ENCODE assay signal across 26 cellular contexts in the genomic region with DNA sequence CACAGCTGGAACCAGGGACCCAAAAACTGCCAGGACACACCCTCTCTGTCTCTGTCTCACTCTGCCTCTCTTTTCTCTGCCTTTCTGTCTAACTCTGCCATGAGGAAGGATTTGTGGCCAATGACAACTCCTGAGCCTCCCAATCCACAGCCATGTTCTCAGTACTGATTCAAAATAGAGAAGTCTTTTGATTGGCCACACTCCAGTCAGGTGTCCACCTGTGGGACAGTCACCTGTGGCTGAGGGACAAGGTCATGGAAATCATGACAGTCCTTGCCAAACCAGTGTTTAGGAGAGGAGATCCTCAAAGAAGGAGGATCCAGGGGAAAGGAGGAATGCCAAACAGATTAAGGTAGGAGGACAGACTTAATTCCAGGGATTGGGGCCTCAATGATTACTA. TPM values are rescaled to one million over a fixed set of nuclear protein-coding genes. Genes with fewer than 3 reads are reported as not detected.
DNase-seq lines count a peak whose midpoint lies in the region; TF ChIP-seq lines count a peak whose summit lies in the region.
"Had no signal": no experiment of that assay in that cellular context is flagged by ENCODE, and none has a peak within 500 bp of the region (broad histone marks: within the 10 kb centered on the region; RNA-seq: fewer than 3 reads in every experiment).

No MANE protein-coding gene starts in this region.

- peaks cover 31% of the 10 kb centered on the region for H3K36me3 Mint-ChIP-seq in Calu3 (ENCODE audit: insufficient read depth, unreplicated experiment)
- H3K36me3 Mint-ChIP-seq: activated naive CD4-positive, alpha-beta T cell treated with anti-CD3 and anti-CD28 coated beads, Interleukin-2, amount 50 U/mL, for 72 hours had no signal

- peaks cover 37% of the 10 kb centered on the region for H3K4me1 Mint-ChIP-seq in Calu3 (ENCODE audit: low read depth, unreplicated experiment)

- TF ChIP-seq POLR2A in esophagus muscularis mucosa (IDR thresholded peaks at IDR 0.05; ENCODE audit: low read depth) (no peak), sigmoid colon (IDR thresholded peaks at IDR 0.05) (no peak)

- H3K4me1 ChIP-seq in esophagus muscularis mucosa (peaks cover 31 to 44% (median 41%) of the 10 kb centered on the region in 4 donors), sigmoid colon (peaks cover 0 to 35% (median 31%) of the 10 kb centered on the region in 4 donors)

- no peak overlapping the region for H3K4me3 ChIP-seq in esophagus muscularis mucosa
- no peak overlapping the region for H3K4me3 ChIP-seq in sigmoid colon
- H3K4me3 ChIP-seq: right atrium auricular region, uterus had no signal

- no peak for TF ChIP-seq CTCF in Calu3 (IDR thresholded peaks at IDR 0.05; ENCODE audit: unreplicated experiment)
- no peak for TF ChIP-seq CTCF in RWPE1 (conservative IDR thresholded peaks at IDR 0.05; ENCODE audit: low read depth)
- no peak for TF ChIP-seq CTCF in esophagus muscularis mucosa (IDR thresholded peaks at IDR 0.05)
- TF ChIP-seq CTCF in sigmoid colon (IDR thresholded peaks at IDR 0.05) = no peak

- H3K27ac ChIP-seq in RWPE1 (peak overlapping the region; percentile 15; the same call in 1 of the 2 replicates), esophagus muscularis mucosa (replicated peaks in 1 of 4) (peak overlapping the region; percentile 74 to 93 (median 84)), sigmoid colon (peak overlapping the region; percentile 62 to 96 (median 87))

- H3K9me3 ChIP-seq in esophagus muscularis mucosa = no peaks in the 10 kb centered on the region
- no peaks in the 10 kb centered on the region for H3K9me3 ChIP-seq in sigmoid colon
- H3K9me3 ChIP-seq: right atrium auricular region, uterus had no signal

- H3K27me3 ChIP-seq in esophagus muscularis mucosa = no peaks in the 10 kb centered on the region
- H3K27me3 ChIP-seq in sigmoid colon = no peaks in the 10 kb centered on the region
- H3K27me3 ChIP-seq: right atrium auricular region, uterus had no signal

- peaks cover 0 to 7% (median 3%) of the 10 kb centered on the region in 4 donors for H3K36me3 ChIP-seq in esophagus muscularis mucosa
- H3K36me3 ChIP-seq in sigmoid colon = no peaks in the 10 kb centered on the region
- H3K36me3 ChIP-seq: uterus had no signal

- no peak overlapping the region for H3K4me3 Mint-ChIP-seq in Calu3 (ENCODE audit: low read depth, unreplicated experiment)
- H3K4me3 Mint-ChIP-seq: activated CD4-positive, alpha-beta T cell treated with anti-CD3 and anti-CD28 coated beads, Interleukin-2, amount 10 ng/mL, durations not matched to agents 24 days and 14 days; activated T-helper 1 cell treated with anti-CD3 and anti-CD28 coated beads, Interleukin-12 subunit alpha, Interleukin-12 subunit beta, Interleukin-2, Interleukin-4 antibody, amounts not matched to agents 30 ng/mL and 10 ng/mL and 1 ng/mL, durations not matched to agents 14 hours and 24 hours and 36 hours; T-helper 17 cell had no signal

- TF ChIP-seq EP300 in esophagus muscularis mucosa (IDR thresholded peaks at IDR 0.05) (no peak), sigmoid colon (IDR thresholded peaks at IDR 0.05) (no peak)

- POLR2A ChIA-PET in RWPE1 (lab: Yijun Ruan, JAX; ENCODE audit: low non-redundant PET) = no interaction called here

- no peaks in the 10 kb centered on the region for H3K27me3 Mint-ChIP-seq in Calu3 (ENCODE audit: unreplicated experiment)

- no TSS peak for BruUV-seq in Calu3 (replicated peaks; lab: Mats Ljungman, UMichigan)

- peak overlapping the region; percentile 12 for H3K27ac Mint-ChIP-seq in Calu3 (ENCODE audit: unreplicated experiment)
- H3K27ac Mint-ChIP-seq: activated CD4-positive, alpha-beta T cell treated with anti-CD3 and anti-CD28 coated beads, Interleukin-2, amount 10 ng/mL, durations not matched to agents 24 days and 14 days; activated naive CD4-positive, alpha-beta T cell treated with anti-CD3 and anti-CD28 coated beads, Interleukin-2, amount 50 U/mL, for 72 hours; activated T-helper 1 cell treated with anti-CD3 and anti-CD28 coated beads, Interleukin-12 subunit alpha, Interleukin-12 subunit beta, Interleukin-2, Interleukin-4 antibody, amounts not matched to agents 30 ng/mL and 10 ng/mL and 1 ng/mL, durations not matched to agents 14 hours and 24 hours and 36 hours; T-helper 17 cell had no signal

- CTCF ChIA-PET in Calu3 (lab: Charles Lee) = interaction anchor here (0.9 to 1.6 kb wide), 5 partner anchors 14 to 408 kb away, joined by 3 to 9 read pairs (median 5); no protein-coding TSS in a partner anchor
- CTCF ChIA-PET in RWPE1 (lab: Yijun Ruan, JAX) = interaction anchor here (0.5 to 1.8 kb wide), 3 partner anchors 19 to 28 kb away, joined by 4 to 6 read pairs (median 5); no protein-coding TSS in a partner anchor

- no peaks in the 10 kb centered on the region for H3K9me3 Mint-ChIP-seq in Calu3 (ENCODE audit: low read depth, unreplicated experiment)
- H3K9me3 Mint-ChIP-seq: activated CD4-positive, alpha-beta T cell treated with anti-CD3 and anti-CD28 coated beads, Interleukin-2, amount 10 ng/mL, durations not matched to agents 24 days and 14 days; activated naive CD4-positive, alpha-beta T cell treated with anti-CD3 and anti-CD28 coated beads, Interleukin-2, amount 50 U/mL, for 72 hours; activated T-helper 1 cell treated with anti-CD3 and anti-CD28 coated beads, Interleukin-12 subunit alpha, Interleukin-12 subunit beta, Interleukin-2, Interleukin-4 antibody, amounts not matched to agents 30 ng/mL and 10 ng/mL and 1 ng/mL, durations not matched to agents 14 hours and 24 hours and 36 hours had no signal

- intact Hi-C loops in Calu3 (cut with micrococcal nuclease; ENCODE audit: unreplicated experiment) (no loop called here), esophagus muscularis mucosa (cut with DNase I) (no loop called here), sigmoid colon (cut with DNase I) (no loop called here)

- DNase-seq in Calu3 = no peak
- no peak for DNase-seq in RWPE1 (ENCODE audit: low spot score)
- no peak for DNase-seq in esophagus muscularis mucosa (ENCODE audit: extremely low spot score)
- DNase-seq in sigmoid colon = no peak
- DNase-seq in LoVo (ENCODE audit: low spot score) = no peak
- DNase-seq in GM19238 (ENCODE audit: insufficient read length, low spot score) = no peak
- DNase-seq in globus pallidus (ENCODE audit: low spot score) = no peak
- no peak for DNase-seq in putamen (ENCODE audit: low spot score)
- DNase-seq: activated CD4-positive, alpha-beta T cell treated with anti-CD3 and anti-CD28 coated beads, Interleukin-2, amount 10 ng/mL, durations not matched to agents 24 days and 14 days; cerebellar nuclear complex; DMS 273 treated with DMSO at 0.1 percent for 48 hours; effector CD8-positive, alpha-beta T cell; HCEC 1CT; KG1; MV-4-11; NCI-H1694 treated with DMSO at 0.1 percent for 48 hours; nucleus accumbens; SIG-M5; T-helper 17 cell; uterus had no signal

RNA-seq across cellular contexts. Expression of gene TINAGL1, which starts 15.8 kb away (rescaled TPM):
- total RNA-seq in Calu3 (2022) = 388 and 430 TPM in 2 replicates
- total RNA-seq in esophagus muscularis mucosa = 100 to 1,000 TPM; 139 to 354 (median 244) TPM
- 100 to 1,000 TPM in 3 of 4 donors, 10 to 100 TPM in 1; 62.9 to 238 (median 132) TPM for total RNA-seq in sigmoid colon
- 10 to 100 TPM; 21.0 to 87.9 (median 40.9) TPM for polyA plus RNA-seq in sigmoid colon
- total RNA-seq: activated CD4-positive, alpha-beta T cell treated with anti-CD3 and anti-CD28 coated beads, Interleukin-2, amount 10 ng/mL, durations not matched to agents 24 days and 14 days; activated naive CD4-positive, alpha-beta T cell treated with anti-CD3 and anti-CD28 coated beads, Interleukin-2, amount 50 U/mL, for 72 hours; activated T-helper 1 cell treated with anti-CD3 and anti-CD28 coated beads, Interleukin-12 subunit alpha, Interleukin-12 subunit beta, Interleukin-2, Interleukin-4 antibody, amounts not matched to agents 30 ng/mL and 10 ng/mL and 1 ng/mL, durations not matched to agents 14 hours and 24 hours and 36 hours; T-helper 17 cell had no signal

RNA-seq across cellular contexts. Expression of gene HCRTR1, which starts 25.4 kb away (rescaled TPM):
- total RNA-seq in Calu3 (2022) (not detected in 2 replicates), esophagus muscularis mucosa (1 to 10 TPM in 2 of 4 donors, under 1 TPM in 1, not detected in 1; 0.45 to 1.8 (median 1.7) TPM), sigmoid colon (not detected)
- polyA plus RNA-seq in sigmoid colon = under 1 TPM in 1 of 3 donors, not detected in 2; 0.03 TPM
- total RNA-seq: activated CD4-positive, alpha-beta T cell treated with anti-CD3 and anti-CD28 coated beads, Interleukin-2, amount 10 ng/mL, durations not matched to agents 24 days and 14 days; activated naive CD4-positive, alpha-beta T cell treated with anti-CD3 and anti-CD28 coated beads, Interleukin-2, amount 50 U/mL, for 72 hours; activated T-helper 1 cell treated with anti-CD3 and anti-CD28 coated beads, Interleukin-12 subunit alpha, Interleukin-12 subunit beta, Interleukin-2, Interleukin-4 antibody, amounts not matched to agents 30 ng/mL and 10 ng/mL and 1 ng/mL, durations not matched to agents 14 hours and 24 hours and 36 hours; esophagus mucosa; myocyte; T-helper 17 cell; uterus had no signal
- polyA plus RNA-seq: AG04450 had no signal

RNA-seq across cellular contexts. Expression of gene PEF1, which starts 52.5 kb away (rescaled TPM):
- 61.5 and 65.2 TPM in 2 replicates for total RNA-seq in Calu3 (2022)
- total RNA-seq in esophagus muscularis mucosa = 100 to 1,000 TPM in 1 of 4 donors, 10 to 100 TPM in 3; 61.5 to 101 (median 92.9) TPM
- 10 to 100 TPM; 52.9 to 87.4 (median 65.7) TPM for total RNA-seq in sigmoid colon
- polyA plus RNA-seq in sigmoid colon = 10 to 100 TPM; 56.5 to 74.2 (median 66.4) TPM

Comparison
In these comparisons a context has a peak if more than half of its experiments do, and no peak if none do; other contexts are left out.
1. H3K27ac ChIP-seq: peak in every context shown above with its lines; median percentile 87 in sigmoid colon; 84 in esophagus muscularis mucosa; 15 in RWPE1.